Comparison of ENCODE assay signal across 12 cellular contexts in the genomic region with DNA sequence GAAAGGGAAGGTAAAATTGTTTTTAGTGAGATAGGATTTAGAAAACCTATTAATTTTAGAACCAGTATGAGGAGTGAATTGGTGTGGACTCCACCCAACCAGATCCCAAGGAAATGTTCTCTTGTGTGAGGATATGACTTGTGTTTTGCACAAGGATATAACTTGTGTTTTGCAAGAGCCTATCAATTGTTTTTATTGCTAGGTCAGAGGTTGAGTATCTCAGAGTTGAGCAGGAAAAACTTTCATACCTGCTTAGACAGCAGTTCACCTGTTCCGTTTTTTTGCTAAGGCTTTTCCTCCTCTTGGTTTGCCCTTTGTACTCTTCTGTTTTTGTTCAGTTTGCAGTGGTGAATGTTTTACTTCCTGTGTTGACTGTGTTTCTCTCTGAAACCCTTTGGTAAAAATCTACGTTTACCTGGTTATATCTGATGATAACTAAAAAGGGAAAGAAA. TPM values are rescaled to one million over a fixed set of nuclear protein-coding genes. Genes with fewer than 3 reads are reported as not detected.
DNase-seq lines count a peak whose midpoint lies in the region; ATAC-seq, FAIRE-seq and TF ChIP-seq lines count a peak whose summit lies in the region.
"Had no signal": no experiment of that assay in that cellular context is flagged by ENCODE, and none has a peak within 500 bp of the region (broad histone marks: within the 10 kb centered on the region; RNA-seq: fewer than 3 reads in every experiment).

No MANE protein-coding gene starts in this region.

- POLR2A ChIA-PET in Caco-2 (lab: Charles Lee): interaction anchor here (1.3 kb wide), 1 partner anchor 140 kb away, joined by 5 read pairs; no protein-coding TSS in a partner anchor

- TF ChIP-seq CTCF in Caco-2 (IDR thresholded peaks at IDR 0.05; ENCODE audit: insufficient read depth in 1 of 2, low read depth in 1 of 2, low read length in 1 of 2, severe bottlenecking in 1 of 2, unreplicated experiment in 1 of 2) (no peak), endodermal cell (conservative IDR thresholded peaks at IDR 0.05) (no peak), pancreas (IDR thresholded peaks at IDR 0.05) (no peak)

- FAIRE-seq in pancreas (lab: Jason Lieb, UNC): peak; percentile 47
- FAIRE-seq: endometrium had no signal

- CTCF ChIA-PET in Caco-2 (lab: Charles Lee): interaction anchor here (0.7 kb wide), 1 partner anchor 141 kb away, joined by 4 read pairs; no protein-coding TSS in a partner anchor

- H3K4me3 ChIP-seq in Caco-2 (ENCODE audit: low read depth, low read length) (no peak overlapping the region), SK-N-MC (no peak overlapping the region), endodermal cell (ENCODE audit: low read length) (no peak overlapping the region), pancreas (no peak overlapping the region)

- H3K36me3 Mint-ChIP-seq in Caco-2 (ENCODE audit: insufficient read depth, unreplicated experiment) (peaks cover 36% of the 10 kb centered on the region), endodermal cell (ENCODE audit: low read depth) (peaks cover 33% of the 10 kb centered on the region)

- ATAC-seq in pancreas (peak in 3 of 4 donors; percentile 47 to 54 (median 49)), SK-N-SH treated with all-trans-retinoic acid at 6 μM for 48 hours (no peak), HG02840 (IDR thresholded peaks at IDR 0.05; ENCODE audit: low FRiP score, unreplicated experiment) (no peak)

- WGBS in endodermal cell (ENCODE audit: insufficient coverage in 1 of 2, insufficient read length in 1 of 2), 2 experiments: 82 to 93% methylated on average over 2 of the region's 2 CpGs
- 10% methylated on average over 2 of the region's 2 CpGs for WGBS in pancreas, 2 donors

- H3K27ac ChIP-seq in SK-N-MC (peak overlapping the region; percentile 58; the same call in 1 of the 2 replicates), endodermal cell (ENCODE audit: low read depth, low read length) (no peak overlapping the region), pancreas (peak overlapping the region in 3 of 4 donors; percentile 6 to 65 (median 48))

- no TSS peak for BruUV-seq in Caco-2 (replicated peaks; lab: Mats Ljungman, UMichigan)

- peaks cover 25% of the 10 kb centered on the region for H3K4me1 Mint-ChIP-seq in Caco-2 (ENCODE audit: low read depth, unreplicated experiment)
- H3K4me1 Mint-ChIP-seq in endodermal cell: no peaks in the 10 kb centered on the region

- H3K9ac ChIP-seq in SK-N-MC (ENCODE audit: insufficient read length) (no peak overlapping the region), endodermal cell (ENCODE audit: extremely low read depth, low read length, poor library complexity, severe bottlenecking) (no peak overlapping the region)

- H3K36me3 ChIP-seq in Caco-2 (ENCODE audit: control insufficient read depth, insufficient read depth, low read length) (no peaks in the 10 kb centered on the region), SK-N-MC (ENCODE audit: insufficient read depth, low read length) (peaks cover 30% of the 10 kb centered on the region), endodermal cell (ENCODE audit: control insufficient read depth, insufficient read depth, low read length) (peaks cover 55% of the 10 kb centered on the region), pancreas (peaks cover 10 to 29% (median 17%) of the 10 kb centered on the region in 3 donors)

- no peaks in the 10 kb centered on the region for H3K9me3 Mint-ChIP-seq in Caco-2 (ENCODE audit: unreplicated experiment)
- H3K9me3 Mint-ChIP-seq in endodermal cell: no peaks in the 10 kb centered on the region

- peak in 1 of 2 experiments; percentile 46 for DNase-seq in Caco-2
- DNase-seq in SK-N-MC (ENCODE audit: low read depth, low spot score): no peak
- no peak for DNase-seq in endodermal cell
- DNase-seq in pancreas: no peak
- DNase-seq in putamen (ENCODE audit: low spot score): no peak
- no peak for DNase-seq in GM19238 (ENCODE audit: insufficient read length, low spot score)
- DNase-seq: islet precursor cell, NCI-H524 had no signal

- H3K4me3 Mint-ChIP-seq in Caco-2 (ENCODE audit: unreplicated experiment) (peak overlapping the region; percentile 63), endodermal cell (no peak overlapping the region)

- H3K27ac Mint-ChIP-seq in Caco-2 (ENCODE audit: unreplicated experiment): peak overlapping the region; percentile 42
- H3K27ac Mint-ChIP-seq in endodermal cell: peak overlapping the region; percentile 26

- intact Hi-C loops in Caco-2 (cut with micrococcal nuclease; ENCODE audit: unreplicated experiment) (no loop called here), pancreas (cut with DNase I) (no loop called here)

- H3K9me3 ChIP-seq in Caco-2 (no peaks in the 10 kb centered on the region), SK-N-MC (ENCODE audit: low read depth, low read length) (no peaks in the 10 kb centered on the region), endodermal cell (ENCODE audit: control insufficient read depth, low read length) (no peaks in the 10 kb centered on the region), pancreas (no peaks in the 10 kb centered on the region)

- peaks cover 35% of the 10 kb centered on the region for H3K4me1 ChIP-seq in Caco-2
- no peaks in the 10 kb centered on the region for H3K4me1 ChIP-seq in endodermal cell (ENCODE audit: control insufficient read depth, insufficient read depth, low read length)
- H3K4me1 ChIP-seq in pancreas: peaks cover 27 to 50% (median 39%) of the 10 kb centered on the region in 3 donors

- no peaks in the 10 kb centered on the region for H3K27me3 Mint-ChIP-seq in Caco-2 (ENCODE audit: insufficient read depth, unreplicated experiment)
- no peaks in the 10 kb centered on the region for H3K27me3 Mint-ChIP-seq in endodermal cell (ENCODE audit: insufficient read depth)

- H3K27me3 ChIP-seq in Caco-2 (replicated peaks; ENCODE audit: control insufficient read depth, insufficient read depth, low read length) (no peaks in the 10 kb centered on the region), endodermal cell (ENCODE audit: control insufficient read depth, insufficient read depth, low read length, poor library complexity, severe bottlenecking) (no peaks in the 10 kb centered on the region), pancreas (no peaks in the 10 kb centered on the region)

TF ChIP-seq in SK-N-SH treated with all-trans-retinoic acid at 6 μM for 48 hours, 23 proteins besides CTCF, POLR2A, EP300 and RAD21 (continues in another document):
- no peak for TF ChIP-seq ISL1 (CRISPR knock-in tag; IDR thresholded peaks at IDR 0.05)
- TF ChIP-seq CREB5 (CRISPR knock-in tag; IDR thresholded peaks at IDR 0.05; ENCODE audit: low read depth): no peak
- TF ChIP-seq ZNF565 (CRISPR knock-in tag; conservative IDR thresholded peaks at IDR 0.05; ENCODE audit: low read depth): no peak
- TF ChIP-seq CSDC2 (CRISPR knock-in tag; IDR thresholded peaks at IDR 0.05): no peak
- no peak for TF ChIP-seq ZNF70 (CRISPR knock-in tag; IDR thresholded peaks at IDR 0.05)
- no peak for TF ChIP-seq ZC3H10 (CRISPR knock-in tag; IDR thresholded peaks at IDR 0.05)
- TF ChIP-seq TCF4 (CRISPR knock-in tag; IDR thresholded peaks at IDR 0.05; ENCODE audit: borderline replicate concordance): no peak
- no peak for TF ChIP-seq TOX (CRISPR knock-in tag; IDR thresholded peaks at IDR 0.05; ENCODE audit: borderline replicate concordance)
- TF ChIP-seq RARB (CRISPR knock-in tag; IDR thresholded peaks at IDR 0.05): no peak

RNA-seq across cellular contexts. Expression of gene NBR1, which starts 5.1 kb away (rescaled TPM):
- total RNA-seq in Caco-2 (2022) (53.9 and 55.4 TPM in 2 replicates), endodermal cell (10 to 100 TPM; 53.2 to 55.7 TPM), pancreas (10 to 100 TPM; 26.0 to 54.0 (median 33.7) TPM)
- 61.0 TPM for polyA plus RNA-seq in endodermal cell (2013, experiment 1 of 2)
- polyA plus RNA-seq in endodermal cell (2013, experiment 2 of 2): 60.5 TPM
- 10 to 100 TPM; 15.5 to 27.4 TPM for polyA plus RNA-seq in pancreas

RNA-seq across cellular contexts. Expression of gene TMEM106A, which starts 35.5 kb away (rescaled TPM):
- total RNA-seq in Caco-2 (2022): 6.9 and 8.0 TPM in 2 replicates
- 10 to 100 TPM; 11.2 to 11.3 TPM for total RNA-seq in endodermal cell
- 3.5 TPM for polyA plus RNA-seq in endodermal cell (2013, experiment 1 of 2)
- 4.3 TPM for polyA plus RNA-seq in endodermal cell (2013, experiment 2 of 2)
- total RNA-seq in pancreas: 1 to 10 TPM; 2.6 to 7.9 (median 4.4) TPM
- 1 to 10 TPM; 1.4 to 6.8 TPM for polyA plus RNA-seq in pancreas

RNA-seq across cellular contexts. Expression of gene BRCA1, which starts 51.0 kb away (rescaled TPM):
- 50.8 and 51.1 TPM in 2 replicates for total RNA-seq in Caco-2 (2022)
- 10 to 100 TPM; 45.4 to 59.0 TPM for total RNA-seq in endodermal cell
- polyA plus RNA-seq in endodermal cell (2013, experiment 1 of 2): 37.7 TPM
- 34.2 TPM for polyA plus RNA-seq in endodermal cell (2013, experiment 2 of 2)
- 1 to 10 TPM; 1.1 to 4.6 (median 2.5) TPM for total RNA-seq in pancreas
- polyA plus RNA-seq in pancreas: 1 to 10 TPM; 1.4 to 2.6 TPM

RNA-seq across cellular contexts. Expression of gene CCDC200, which starts 52.3 kb away (rescaled TPM):
- not detected in 2 replicates for total RNA-seq in Caco-2 (2022)
- not detected for total RNA-seq in endodermal cell
- not detected for polyA plus RNA-seq in endodermal cell (2013, experiment 1 of 2)
- polyA plus RNA-seq in endodermal cell (2013, experiment 2 of 2): not detected
- under 1 TPM in 1 of 6 donors, not detected in 5; 0.51 TPM for total RNA-seq in pancreas
- polyA plus RNA-seq in pancreas: under 1 TPM; 0.26 to 0.80 TPM
- total RNA-seq: MCF 10A had no signal

RNA-seq across cellular contexts. Expression of gene RNU2-1, which starts 57.6 kb away (rescaled TPM):
- total RNA-seq in Caco-2 (2022): 4,208 and 4,542 TPM in 2 replicates
- 1,000 to 10,000 TPM; 5,418 to 7,320 TPM for total RNA-seq in endodermal cell
- polyA plus RNA-seq in endodermal cell (2013, experiment 1 of 2): not detected
- polyA plus RNA-seq in endodermal cell (2013, experiment 2 of 2): not detected
- total RNA-seq in pancreas: 1,000 to 10,000 TPM in 5 of 6 donors, 100 to 1,000 TPM in 1; 653 to 5,015 (median 2,487) TPM
- not detected for polyA plus RNA-seq in pancreas

Comparison
In these comparisons a context has a peak if more than half of its experiments do, and no peak if none do; other contexts are left out.
1. ATAC-seq: peak in pancreas (3 of 4); none in SK-N-SH treated with all-trans-retinoic acid at 6 μM for 48 hours (single experiment) and HG02840 (single experiment).